13 cellular contexts compared by ENCODE assay signal in the genomic region with DNA sequence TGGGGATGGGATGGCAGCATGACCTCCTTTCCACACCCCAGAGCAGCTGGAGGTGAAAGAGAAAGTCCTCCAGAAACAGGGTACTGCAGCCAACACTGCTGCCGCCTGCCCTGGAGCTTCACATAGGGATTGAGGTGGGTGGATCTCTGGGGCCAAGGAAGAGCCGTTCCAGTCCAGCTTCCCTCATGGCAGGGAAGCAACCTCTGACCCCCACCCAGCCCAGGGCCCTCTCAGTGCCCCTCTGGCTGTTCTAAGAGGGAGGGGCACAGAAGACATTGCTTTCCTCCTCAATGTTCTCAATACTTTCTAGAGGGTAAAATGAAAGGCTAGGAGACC. TPM values are rescaled to one million over a fixed set of nuclear protein-coding genes. Genes with fewer than 3 reads are reported as not detected.
DNase-seq lines count a peak whose midpoint lies in the region; ATAC-seq, FAIRE-seq and TF ChIP-seq lines count a peak whose summit lies in the region.
"Had no signal": no experiment of that assay in that cellular context is flagged by ENCODE, and none has a peak within 500 bp of the region (broad histone marks: within the 10 kb centered on the region; RNA-seq: fewer than 3 reads in every experiment).

No MANE protein-coding gene starts in this region.

- H3K79me2 ChIP-seq in HepG2 (ENCODE audit: insufficient read depth, low read length): no peaks in the 10 kb centered on the region

- CTCF ChIA-PET in HepG2 (lab: Yijun Ruan, JAX; ENCODE audit: low intra/inter-chr PET ratio, low total read pairs): no interaction called here
- CTCF ChIA-PET in activated CD8-positive, alpha-beta T cell treated with anti-CD3 and anti-CD28 coated beads for 36 hours (lab: Charles Lee): interaction anchor here (1.7 to 10.7 kb wide), 4 partner anchors 25 to 101 kb away, joined by 7 to 74 read pairs (median 40); no protein-coding TSS in a partner anchor

- H3K36me3 Mint-ChIP-seq in activated CD8-positive, alpha-beta T cell treated with anti-CD3 and anti-CD28 coated beads for 36 hours (ENCODE audit: low read depth): peaks cover 42% of the 10 kb centered on the region

- H2AFZ ChIP-seq in HepG2 (ENCODE audit: low read length): no peak overlapping the region

- H3K27ac Mint-ChIP-seq in activated CD8-positive, alpha-beta T cell treated with anti-CD3 and anti-CD28 coated beads for 36 hours: peak overlapping the region; percentile 97

- FAIRE-seq in HepG2 (lab: Jason Lieb, UNC) (no peak), kidney (lab: Jason Lieb, UNC) (no peak)
- FAIRE-seq: endothelial cell of umbilical vein had no signal

- no TSS peak for BruUV-seq in HepG2 (replicated peaks; lab: Mats Ljungman, UMichigan)

- H3K9ac ChIP-seq in HepG2 (ENCODE audit: insufficient read depth, low read depth, low read length) (no peak overlapping the region), kidney (ENCODE audit: low read length in 2 of 2) (no peak overlapping the region)

- H3K4me3 ChIP-seq in HepG2 (replicated peaks in 1 of 3; ENCODE audit: insufficient read depth in 1 of 3, low read depth in 2 of 3, low read length in 3 of 3) (no peak overlapping the region), right lobe of liver (no peak overlapping the region), kidney (ENCODE audit: low read length in 2 of 2) (no peak overlapping the region), upper lobe of right lung (no peak overlapping the region)
- H3K4me3 ChIP-seq: right atrium auricular region had no signal

- TF ChIP-seq RAD21 in HepG2 (CRISPR knock-in tag; IDR thresholded peaks at IDR 0.05): no peak

- peak overlapping the region; percentile 91 for H3K4me3 Mint-ChIP-seq in activated CD8-positive, alpha-beta T cell treated with anti-CD3 and anti-CD28 coated beads for 36 hours

- POLR2A ChIA-PET in HepG2 (lab: Yijun Ruan, JAX): no interaction called here
- POLR2A ChIA-PET in activated CD8-positive, alpha-beta T cell treated with anti-CD3 and anti-CD28 coated beads for 36 hours (lab: Charles Lee): interaction anchor here (0.8 to 1.2 kb wide), 3 partner anchors 38 to 124 kb away, joined by 3 read pairs; no protein-coding TSS in a partner anchor

- TF ChIP-seq EP300 in HepG2 (IDR thresholded peaks at IDR 0.05; ENCODE audit: low read depth in 2 of 2, low read length in 2 of 2) (no peak), HepG2 (CRISPR knock-in tag; IDR thresholded peaks at IDR 0.05; ENCODE audit: borderline replicate concordance) (no peak)

- no peaks in the 10 kb centered on the region for H3K27me3 Mint-ChIP-seq in activated CD8-positive, alpha-beta T cell treated with anti-CD3 and anti-CD28 coated beads for 36 hours

- DNase-seq in HepG2 (ENCODE audit: low spot score) (no peak), right lobe of liver (no peak), kidney (peak; percentile 27), foreskin keratinocyte (no peak), upper lobe of right lung (no peak), NCI-H82 treated with DMSO at 0.1 percent for 48 hours (lab: John Stamatoyannopoulos, UW; ENCODE audit: unreplicated experiment) (no peak)
- no peak for DNase-seq in activated CD8-positive, alpha-beta T cell treated with anti-CD3 and anti-CD28 coated beads for 36 hours
- DNase-seq: AML-193; kidney glomerular epithelial cell; stimulated activated CD4-positive, alpha-beta T cell treated with anti-CD3 and anti-CD28 coated beads, Interleukin-2, amount 100 ng/mL, for 48 hours had no signal

- H3K36me3 ChIP-seq in HepG2 (replicated peaks in 1 of 2; ENCODE audit: control insufficient read depth in 1 of 2, insufficient read depth in 2 of 2, low read length in 2 of 2) (no peaks in the 10 kb centered on the region), right lobe of liver (no peaks in the 10 kb centered on the region), kidney (ENCODE audit: control insufficient read depth in 1 of 2, insufficient read depth in 2 of 2, low read length in 2 of 2) (no peaks in the 10 kb centered on the region), upper lobe of right lung (no peaks in the 10 kb centered on the region)
- H3K36me3 ChIP-seq: right atrium auricular region had no signal

- no peak overlapping the region for H3K27ac ChIP-seq in HepG2 (ENCODE audit: extremely low read length, insufficient read depth, low read length)
- H3K27ac ChIP-seq in right lobe of liver: no peak overlapping the region
- no peak overlapping the region for H3K27ac ChIP-seq in kidney (ENCODE audit: low read depth in 2 of 2, low read length in 2 of 2)
- peak overlapping the region; percentile 7 for H3K27ac ChIP-seq in temporal lobe (ENCODE audit: low read depth, low read length)
- no peak overlapping the region for H3K27ac ChIP-seq in foreskin keratinocyte
- H3K27ac ChIP-seq in upper lobe of right lung: no peak overlapping the region
- H3K27ac ChIP-seq: right atrium auricular region had no signal

- H3K4me1 Mint-ChIP-seq in activated CD8-positive, alpha-beta T cell treated with anti-CD3 and anti-CD28 coated beads for 36 hours (ENCODE audit: low read depth): peaks cover 79% of the 10 kb centered on the region

- 0 out of 2 replicates have a peak overlapping the region, but pooled peaks have one; percentile 2 for H3K4me2 ChIP-seq in HepG2 (ENCODE audit: low read depth, low read length)

- TF ChIP-seq POLR2A in HepG2 (IDR thresholded peaks at IDR 0.05; ENCODE audit: insufficient read depth in 1 of 2, low read depth in 2 of 2, low read length in 2 of 2) (no peak), right lobe of liver (IDR thresholded peaks at IDR 0.05) (no peak)

- ATAC-seq in HepG2: no peak
- no peak for ATAC-seq in right lobe of liver
- no peak for ATAC-seq in activated CD8-positive, alpha-beta T cell treated with anti-CD3 and anti-CD28 coated beads for 36 hours
- ATAC-seq in foreskin keratinocyte: no peak
- ATAC-seq in upper lobe of right lung: no peak

- no peak for TF ChIP-seq CTCF in HepG2 (CRISPR knock-in tag; IDR thresholded peaks at IDR 0.05)
- TF ChIP-seq CTCF in right lobe of liver (IDR thresholded peaks at IDR 0.05): no peak
- TF ChIP-seq CTCF in activated CD8-positive, alpha-beta T cell treated with anti-CD3 and anti-CD28 coated beads for 36 hours (IDR thresholded peaks at IDR 0.05): no peak
- no peak for TF ChIP-seq CTCF in kidney (IDR thresholded peaks at IDR 0.05; ENCODE audit: borderline replicate concordance, extremely low read depth, insufficient read depth)
- TF ChIP-seq CTCF in foreskin keratinocyte (conservative IDR thresholded peaks at IDR 0.05): no peak
- TF ChIP-seq CTCF in upper lobe of right lung (IDR thresholded peaks at IDR 0.05): no peak

- H3K9me3 ChIP-seq in HepG2 (ENCODE audit: low read length) (no peaks in the 10 kb centered on the region), right lobe of liver (no peaks in the 10 kb centered on the region), kidney (ENCODE audit: control insufficient read depth in 1 of 2, low read length in 2 of 2) (no peaks in the 10 kb centered on the region), upper lobe of right lung (no peaks in the 10 kb centered on the region)
- H3K9me3 ChIP-seq: right atrium auricular region had no signal

- H4K20me1 ChIP-seq in HepG2 (ENCODE audit: insufficient read depth, low read length): no peaks in the 10 kb centered on the region

- in situ Hi-C loops in HepG2 (cut with HindIII; ENCODE audit: extremely low pct_ligation_motif_present, low pct_unique_long_range_greater_than_20kb): no loop called here

- intact Hi-C loops in HepG2 (cut with micrococcal nuclease; ENCODE audit: unreplicated experiment) (no loop called here), right lobe of liver (cut with DNase I) (no loop called here), kidney (cut with DNase I) (no loop called here), upper lobe of right lung (cut with DNase I) (no loop called here)
- intact Hi-C loops in activated CD8-positive, alpha-beta T cell treated with anti-CD3 and anti-CD28 coated beads for 36 hours (cut with micrococcal nuclease): no loop called here

- H3K27me3 ChIP-seq in HepG2 (ENCODE audit: control insufficient read depth in 1 of 2, insufficient read depth in 2 of 2, low read length in 2 of 2) (peaks cover 13 to 52% of the 10 kb centered on the region in 2 experiments), right lobe of liver (no peaks in the 10 kb centered on the region), foreskin keratinocyte (peaks cover 45% of the 10 kb centered on the region), upper lobe of right lung (no peaks in the 10 kb centered on the region)
- H3K27me3 ChIP-seq: right atrium auricular region had no signal

- no peaks in the 10 kb centered on the region for H3K9me3 Mint-ChIP-seq in activated CD8-positive, alpha-beta T cell treated with anti-CD3 and anti-CD28 coated beads for 36 hours

- H3K4me1 ChIP-seq in HepG2 (ENCODE audit: insufficient read depth, low read length): peaks cover 47% of the 10 kb centered on the region
- H3K4me1 ChIP-seq in right lobe of liver: peaks cover 0 to 20% (median 0%) of the 10 kb centered on the region in 4 donors
- H3K4me1 ChIP-seq in kidney (ENCODE audit: control insufficient read depth in 1 of 2, insufficient read depth in 1 of 2, low read depth in 1 of 2, low read length in 2 of 2): peaks cover 0 to 17% of the 10 kb centered on the region in 2 donors
- peaks cover 12% of the 10 kb centered on the region for H3K4me1 ChIP-seq in foreskin keratinocyte
- H3K4me1 ChIP-seq in upper lobe of right lung: peaks cover 62% of the 10 kb centered on the region

- 46% methylated on average over 2 of the region's 2 CpGs for WGBS in HepG2 (ENCODE audit: low lambda C conversion rate)
- WGBS in right lobe of liver (ENCODE audit: insufficient coverage, low coverage, low lambda C conversion rate, missing lambda C conversion rate): 70% methylated on average over 2 of the region's 2 CpGs

RNA-seq across cellular contexts. Expression of a gene that starts 5.7 kb away (rescaled TPM):
- 0.13 and 0.20 TPM in 2 replicates for total RNA-seq in HepG2 (2016; rRNA removed; fragmentation: Illumina TruSeq; extraction: Trizol)
- total RNA-seq in HepG2 (2016; cell fraction: cytosol; rRNA removed; fragmentation: Illumina TruSeq; extraction: Trizol; ENCODE audit: low read depth): 0.20 and 0.26 TPM in 2 replicates
- 0.18 and 0.24 TPM in 2 replicates for total RNA-seq in HepG2 (2016; cell fraction: insoluble cytoplasmic fraction; rRNA removed; fragmentation: Illumina TruSeq; extraction: Trizol)
- 0.28 and 0.31 TPM in 2 replicates for total RNA-seq in HepG2 (2016; cell fraction: membrane; rRNA removed; fragmentation: Illumina TruSeq; extraction: Trizol)
- 0.19 and 0.22 TPM in 2 replicates for total RNA-seq in HepG2 (2016; cell fraction: nucleus; rRNA removed; fragmentation: Illumina TruSeq; extraction: Trizol)
- 0.17 and 0.22 TPM in 2 replicates for polyA plus RNA-seq in HepG2 (2011; rRNA removed)
- 0.17 and 0.25 TPM in 2 replicates for polyA plus RNA-seq in HepG2 (2011; cell fraction: cytosol; rRNA removed)
- polyA plus RNA-seq in HepG2 (2011; cell fraction: nucleus; rRNA removed): 0.76 and 0.82 TPM in 2 replicates
- 0.15 and 0.25 TPM in 2 replicates for polyA plus RNA-seq in HepG2 (2012)
- 0.27 and 0.36 TPM in 2 replicates for polyA plus RNA-seq in HepG2 (2016; cell fraction: cytosol; fragmentation: Illumina TruSeq; extraction: Trizol; ENCODE audit: low read depth)
- 0.05 and 0.10 TPM in 2 replicates for polyA plus RNA-seq in HepG2 (2016; cell fraction: insoluble cytoplasmic fraction; fragmentation: Illumina TruSeq; extraction: Trizol; ENCODE audit: low read depth)
- 0.26 and 0.30 TPM in 2 replicates for polyA plus RNA-seq in HepG2 (2016; cell fraction: membrane; fragmentation: Illumina TruSeq; extraction: Trizol; ENCODE audit: low read depth)
- polyA plus RNA-seq in HepG2 (2016; cell fraction: nucleus; fragmentation: Illumina TruSeq; extraction: Trizol; ENCODE audit: insufficient read depth, low read depth): 0.25 TPM in 2 replicates
- polyA minus RNA-seq in HepG2 (2011; rRNA and poly(A)+ RNA removed; ENCODE audit: low replicate concordance): 1.0 and 6.8 TPM in 2 replicates
- polyA minus RNA-seq in HepG2 (2011; cell fraction: cytosol; rRNA and poly(A)+ RNA removed): 0.30 and 0.44 TPM in 2 replicates
- polyA minus RNA-seq in HepG2 (2011; cell fraction: nucleus; rRNA and poly(A)+ RNA removed): 0.37 and 0.52 TPM in 2 replicates
- 1 to 10 TPM in 4 of 6 experiments, under 1 TPM in 2; 0.75 to 4.4 (median 1.4) TPM for total RNA-seq in right lobe of liver
- 10 to 100 TPM; 93.5 to 94.0 TPM for total RNA-seq in activated CD8-positive, alpha-beta T cell treated with anti-CD3 and anti-CD28 coated beads for 36 hours
- total RNA-seq in kidney: 5.6 TPM
- 0.19 TPM for polyA plus RNA-seq in kidney (ENCODE audit: insufficient read depth, low read depth, low replicate concordance)
- 178 TPM for total RNA-seq in temporal lobe
- 0.63 and 1.1 TPM in 2 replicates for total RNA-seq in foreskin keratinocyte
- 0.14 and 0.28 TPM in 2 replicates for polyA plus RNA-seq in foreskin keratinocyte
- 5.7 TPM for total RNA-seq in upper lobe of right lung

Comparison
In these comparisons a context has a peak if more than half of its experiments do, and no peak if none do; other contexts are left out.
1. RNA of a gene that starts 5.7 kb away (total RNA-seq): 178 TPM in temporal lobe (single experiment) and 93.5 to 94.0 TPM in activated CD8-positive, alpha-beta T cell treated with anti-CD3 and anti-CD28 coated beads for 36 hours; 5.7 TPM in upper lobe of right lung (single experiment), 5.6 TPM in kidney (single experiment), 0.75 to 4.4 TPM in right lobe of liver, 0.63 to 1.1 TPM in foreskin keratinocyte and 0.13 to 0.31 TPM in HepG2; every median in the first group is over 10 times any median in the second.